14 cellular contexts compared by ENCODE assay signal in the genomic region with DNA sequence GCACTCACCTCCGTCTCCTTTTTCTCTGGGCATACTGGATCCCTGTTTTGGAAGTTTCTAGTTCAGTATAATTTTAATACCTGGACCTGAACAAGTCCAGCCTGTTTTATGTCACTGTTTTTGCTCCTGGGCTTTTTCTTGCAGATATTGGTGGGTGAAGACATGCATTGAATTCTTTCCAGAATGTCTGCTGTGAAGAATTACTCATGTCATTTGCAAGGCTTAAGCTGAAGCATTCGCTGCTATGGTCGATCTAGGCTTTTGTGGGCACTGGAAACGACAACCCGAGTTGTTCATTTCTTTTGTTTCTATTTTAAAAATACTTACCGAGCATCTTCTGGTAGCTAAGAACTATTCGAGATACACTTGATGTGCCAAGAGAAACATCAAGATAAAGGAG. TPM values are rescaled to one million over a fixed set of nuclear protein-coding genes. Genes with fewer than 3 reads are reported as not detected.
DNase-seq lines count a peak whose midpoint lies in the region; ATAC-seq and TF ChIP-seq lines count a peak whose summit lies in the region.
"Had no signal": no experiment of that assay in that cellular context is flagged by ENCODE, and none has a peak within 500 bp of the region (broad histone marks: within the 10 kb centered on the region; RNA-seq: fewer than 3 reads in every experiment).

No MANE protein-coding gene starts in this region.

- no peak for DNase-seq in natural killer cell treated with Interleukin-12 subunit alpha and Interleukin-12 subunit beta and Interleukin-15 and Interleukin-18, amount 100 ng/mL, for 72 hours (ENCODE audit: low spot score)
- DNase-seq in natural killer cell, result no peak
- peak; percentile 48 to 66 for DNase-seq in cardiac fibroblast (ENCODE audit: low read depth in 2 of 2)
- peak; percentile 48 for DNase-seq in myocyte (ENCODE audit: low read depth)
- DNase-seq in lower lobe of right lung, result no peak
- no peak for DNase-seq in NAMALWA (ENCODE audit: low spot score)
- no peak for DNase-seq in COR-L47 (lab: John Stamatoyannopoulos, UW)
- DNase-seq: effector memory CD8-positive, alpha-beta T cell; NCI-H1105 treated with DMSO at 0.1 percent for 48 hours; retina; stimulated activated CD8-positive, alpha-beta memory T cell treated with anti-CD3 and anti-CD28 coated beads, Interleukin-4, amount 100 ng/mL, for 48 hours had no signal

- peaks cover 35% of the 10 kb centered on the region for H3K4me1 ChIP-seq in lower lobe of right lung

- no peaks in the 10 kb centered on the region for H3K27me3 ChIP-seq in lower lobe of right lung (ENCODE audit: low read depth)
- H3K27me3 ChIP-seq: ascending aorta had no signal

- no peaks in the 10 kb centered on the region for H3K9me3 Mint-ChIP-seq in natural killer cell treated with Interleukin-12 subunit alpha and Interleukin-12 subunit beta and Interleukin-15 and Interleukin-18, amount 100 ng/mL, for 72 hours
- no peaks in the 10 kb centered on the region for H3K9me3 Mint-ChIP-seq in natural killer cell
- H3K9me3 Mint-ChIP-seq: activated CD4-positive, alpha-beta memory T cell treated with anti-CD3 and anti-CD28 coated beads for 36 hours; effector memory CD8-positive, alpha-beta T cell had no signal

- peaks cover 4% of the 10 kb centered on the region for H3K36me3 ChIP-seq in lower lobe of right lung

- peak overlapping the region in 1 of 2 donors; percentile 77 for H3K27ac Mint-ChIP-seq in natural killer cell treated with Interleukin-12 subunit alpha and Interleukin-12 subunit beta and Interleukin-15 and Interleukin-18, amount 100 ng/mL, for 72 hours
- peak overlapping the region in 1 of 2 donors; percentile 17 for H3K27ac Mint-ChIP-seq in natural killer cell
- H3K27ac Mint-ChIP-seq: activated CD4-positive, alpha-beta memory T cell treated with anti-CD3 and anti-CD28 coated beads for 36 hours; effector memory CD8-positive, alpha-beta T cell had no signal

- ATAC-seq in natural killer cell treated with Interleukin-12 subunit alpha and Interleukin-12 subunit beta and Interleukin-15 and Interleukin-18, amount 100 ng/mL, for 72 hours, result no peak
- ATAC-seq in natural killer cell (no peak), HG02588 (IDR thresholded peaks at IDR 0.05; ENCODE audit: unreplicated experiment) (no peak), lower lobe of right lung (no peak)

- H3K4me1 Mint-ChIP-seq in natural killer cell treated with Interleukin-12 subunit alpha and Interleukin-12 subunit beta and Interleukin-15 and Interleukin-18, amount 100 ng/mL, for 72 hours (ENCODE audit: low read depth in 2 of 2), result peaks cover 33 to 37% of the 10 kb centered on the region in 2 donors
- H3K4me1 Mint-ChIP-seq in natural killer cell, result peaks cover 26 to 28% of the 10 kb centered on the region in 2 donors

- peaks cover 35 to 45% of the 10 kb centered on the region in 2 donors for H3K27me3 Mint-ChIP-seq in natural killer cell treated with Interleukin-12 subunit alpha and Interleukin-12 subunit beta and Interleukin-15 and Interleukin-18, amount 100 ng/mL, for 72 hours
- H3K27me3 Mint-ChIP-seq in natural killer cell (ENCODE audit: low read depth in 2 of 2), result peaks cover 25 to 42% of the 10 kb centered on the region in 2 donors

- intact Hi-C loops in natural killer cell (cut with micrococcal nuclease), result no loop called here
- intact Hi-C loops in lower lobe of right lung (cut with DNase I), result no loop called here

- TF ChIP-seq CTCF in natural killer cell (IDR thresholded peaks at IDR 0.05) (no peak), cardiac fibroblast (IDR thresholded peaks at IDR 0.05; ENCODE audit: low read depth, low read length) (no peak), lower lobe of right lung (IDR thresholded peaks at IDR 0.05) (no peak)

- H3K27ac ChIP-seq in lower lobe of right lung, result no peak overlapping the region

- H3K36me3 Mint-ChIP-seq in natural killer cell treated with Interleukin-12 subunit alpha and Interleukin-12 subunit beta and Interleukin-15 and Interleukin-18, amount 100 ng/mL, for 72 hours, result no peaks in the 10 kb centered on the region
- H3K36me3 Mint-ChIP-seq in natural killer cell, result no peaks in the 10 kb centered on the region
- H3K36me3 Mint-ChIP-seq: activated CD4-positive, alpha-beta memory T cell treated with anti-CD3 and anti-CD28 coated beads for 36 hours had no signal

- H3K9me3 ChIP-seq in lower lobe of right lung, result no peaks in the 10 kb centered on the region
- H3K9me3 ChIP-seq: ascending aorta had no signal

- peak overlapping the region; percentile 58 for H3K4me3 Mint-ChIP-seq in natural killer cell treated with Interleukin-12 subunit alpha and Interleukin-12 subunit beta and Interleukin-15 and Interleukin-18, amount 100 ng/mL, for 72 hours
- H3K4me3 Mint-ChIP-seq in natural killer cell, result no peak overlapping the region
- H3K4me3 Mint-ChIP-seq: activated CD4-positive, alpha-beta memory T cell treated with anti-CD3 and anti-CD28 coated beads for 36 hours; effector memory CD8-positive, alpha-beta T cell had no signal

- H3K4me3 ChIP-seq in cardiac fibroblast (replicated peaks in 1 of 2; ENCODE audit: low read depth in 2 of 2, low read length in 2 of 2) (no peak overlapping the region), lower lobe of right lung (no peak overlapping the region)

RNA-seq across cellular contexts. Expression of gene TCF7L2, which starts 36.7 kb away (rescaled TPM):
- total RNA-seq in natural killer cell treated with Interleukin-12 subunit alpha and Interleukin-12 subunit beta and Interleukin-15 and Interleukin-18, amount 100 ng/mL, for 72 hours, result 10 to 100 TPM in 1 of 2 donors, 1 to 10 TPM in 1; 8.1 to 10.3 TPM
- total RNA-seq in natural killer cell (10 to 100 TPM; 10.4 to 32.7 (median 15.3) TPM), myocyte (1.4 and 2.4 TPM in 2 replicates), lower lobe of right lung (71.2 TPM)
- polyA plus RNA-seq in myocyte (2012), result 17.2 TPM

Comparison
In these comparisons a context has a peak if more than half of its experiments do, and no peak if none do; other contexts are left out.
1. DNase-seq: peak in cardiac fibroblast (2 of 2) and myocyte (single experiment); none in natural killer cell treated with Interleukin-12 subunit alpha and Interleukin-12 subunit beta and Interleukin-15 and Interleukin-18, amount 100 ng/mL, for 72 hours (single experiment), natural killer cell (single experiment), lower lobe of right lung (single experiment), NAMALWA (single experiment) and COR-L47 (single experiment).